ENCODE assay signal across 21 cellular contexts in the genomic region with DNA sequence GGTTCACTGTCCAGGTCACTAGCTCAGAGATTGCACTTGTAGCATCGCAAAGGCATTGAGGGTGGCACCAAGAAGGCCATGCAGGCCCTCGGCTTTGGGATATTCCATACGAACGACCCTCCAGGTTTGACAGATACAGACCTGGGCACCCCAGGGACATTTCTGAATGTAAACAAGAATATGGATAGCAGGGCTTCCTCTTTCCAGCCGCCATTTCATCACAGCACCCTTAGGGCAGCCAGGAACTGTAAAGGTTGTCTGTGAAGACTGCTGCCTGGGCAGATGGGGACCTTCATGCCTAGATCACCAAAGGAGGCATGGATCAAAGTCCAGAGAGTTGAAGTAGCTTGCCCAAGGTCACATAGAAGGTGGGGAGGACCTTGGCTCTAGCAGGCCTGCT.
"Had no signal": no experiment of that assay in that cellular context is flagged by ENCODE, and none has a peak within 500 bp of the region (broad histone marks: within the 10 kb centered on the region; RNA-seq: fewer than 3 reads in every experiment).

No MANE protein-coding gene starts in this region.

- H3K4me1 ChIP-seq: colonic mucosa, pancreas, right lobe of liver had no signal

- H3K27me3 ChIP-seq: colonic mucosa, foreskin keratinocyte, pancreas, right lobe of liver, transverse colon had no signal

- ATAC-seq: foreskin keratinocyte; left cardiac atrium; naive thymus-derived CD4-positive, alpha-beta T cell; pancreas; right lobe of liver; stimulated activated naive B cell treated with anti-CD40 and anti-IgM and Interleukin-4, amounts not matched to agents 10 μg/mL and 1 μg/mL and 100 μg/mL, for 72 hours; stimulated activated naive CD8-positive, alpha-beta T cell treated with anti-CD3 and anti-CD28 coated beads, Interleukin-15, amount 100 ng/mL, for 72 hours had no signal

- H3K4me3 Mint-ChIP-seq: naive thymus-derived CD4-positive, alpha-beta T cell; neural crest cell; stimulated activated naive B cell treated with anti-CD40 and anti-IgM and Interleukin-4, amounts not matched to agents 10 μg/mL and 1 μg/mL and 100 μg/mL, for 72 hours; stimulated activated naive CD8-positive, alpha-beta T cell treated with anti-CD3 and anti-CD28 coated beads, Interleukin-15, amount 100 ng/mL, for 72 hours had no signal

- H3K27ac Mint-ChIP-seq: naive thymus-derived CD4-positive, alpha-beta T cell; stimulated activated naive B cell treated with anti-CD40 and anti-IgM and Interleukin-4, amounts not matched to agents 10 μg/mL and 1 μg/mL and 100 μg/mL, for 72 hours had no signal

- DNase-seq: colonic mucosa; dermis blood vessel endothelial cell; erythroblast; foreskin keratinocyte; kidney; left cardiac atrium; naive thymus-derived CD4-positive, alpha-beta T cell; nucleus accumbens; pancreas; retina; right lobe of liver; spleen; stimulated activated CD4-positive, alpha-beta T cell treated with anti-CD3 and anti-CD28 coated beads, Interleukin-15, amount 100 ng/mL, for 24 hours; stimulated activated CD4-positive, alpha-beta T cell treated with anti-CD3 and anti-CD28 coated beads, Interleukin-1b, Interleukin-23, amount 100 ng/mL, for 48 hours; stimulated activated CD4-positive, alpha-beta T cell treated with anti-CD3 and anti-CD28 coated beads, Interleukin-4, amount 100 ng/mL, for 4 hours; stimulated activated naive B cell treated with anti-CD40 and anti-IgM and Interleukin-4, amounts not matched to agents 10 μg/mL and 1 μg/mL and 100 μg/mL, for 72 hours; stimulated activated naive CD8-positive, alpha-beta T cell treated with anti-CD3 and anti-CD28 coated beads, Interleukin-15, amount 100 ng/mL, for 72 hours; transverse colon had no signal

- H3K4me3 ChIP-seq: colonic mucosa, pancreas, prostate gland, right lobe of liver, spleen, thoracic aorta, transverse colon had no signal

- H3K36me3 ChIP-seq: colonic mucosa, pancreas, prostate gland, right lobe of liver, spleen, thoracic aorta, transverse colon had no signal

- H3K27ac ChIP-seq: colonic mucosa, foreskin keratinocyte, pancreas, prostate gland, right lobe of liver, spleen, thoracic aorta, transverse colon had no signal

- H3K9me3 Mint-ChIP-seq: naive thymus-derived CD4-positive, alpha-beta T cell; neural crest cell; stimulated activated naive B cell treated with anti-CD40 and anti-IgM and Interleukin-4, amounts not matched to agents 10 μg/mL and 1 μg/mL and 100 μg/mL, for 72 hours; stimulated activated naive CD8-positive, alpha-beta T cell treated with anti-CD3 and anti-CD28 coated beads, Interleukin-15, amount 100 ng/mL, for 72 hours had no signal

- H3K9me3 ChIP-seq: colonic mucosa, pancreas, prostate gland, right lobe of liver, spleen, thoracic aorta, transverse colon had no signal
